In the genomic region with DNA sequence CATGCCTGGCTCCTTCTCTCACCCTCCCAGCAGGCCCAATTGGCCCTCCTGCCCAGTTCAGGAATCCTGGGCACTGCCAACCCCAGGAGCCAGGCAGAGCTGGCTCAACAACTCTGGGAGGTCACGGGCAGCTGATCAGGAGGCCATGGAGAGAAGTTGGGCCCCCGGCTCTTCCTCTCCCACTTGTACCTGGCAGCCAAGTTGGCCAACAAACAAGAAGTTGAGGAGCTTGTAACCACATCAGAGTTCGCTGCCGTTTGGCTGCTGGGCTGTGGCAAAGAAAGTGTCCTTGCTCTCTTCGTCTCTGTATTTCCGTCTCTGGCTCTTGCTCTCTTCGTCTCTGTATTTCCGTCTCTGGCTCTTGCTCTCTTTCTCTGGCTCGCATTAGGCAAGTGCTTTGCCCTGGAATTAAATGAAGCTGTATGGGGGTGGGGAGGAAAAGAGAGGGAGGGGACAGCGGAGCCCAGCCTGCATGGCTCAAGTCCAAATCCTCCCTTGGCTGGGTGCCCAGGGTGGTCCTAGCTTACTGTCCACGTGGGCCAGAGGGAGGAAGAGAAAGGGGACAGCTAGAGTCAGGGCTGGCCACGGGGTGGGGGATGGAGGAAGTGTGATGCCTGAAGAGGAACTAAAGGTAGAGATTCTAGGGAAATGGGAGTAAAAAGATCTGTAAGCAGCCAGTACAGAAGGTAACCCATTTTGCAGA, we compare ENCODE assay signal across 18 cellular contexts. TPM values are rescaled to one million over a fixed set of nuclear protein-coding genes. Genes with fewer than 3 reads are reported as not detected.
DNase-seq lines count a peak whose midpoint lies in the region; ATAC-seq and TF ChIP-seq lines count a peak whose summit lies in the region.
"Had no signal": no experiment of that assay in that cellular context is flagged by ENCODE, and none has a peak within 500 bp of the region (broad histone marks: within the 10 kb centered on the region; RNA-seq: fewer than 3 reads in every experiment).

No MANE protein-coding gene starts in this region.

- no peak overlapping the region for H3K27ac ChIP-seq in WERI-Rb-1

- DNase-seq in BE2C (peak; percentile 46), CD1c-positive myeloid dendritic cell (ENCODE audit: extremely low spot score) (peak; percentile 11), WERI-Rb-1 (peak; percentile 49), pons (ENCODE audit: low spot score) (peak; percentile 53), occipital lobe (lab: John Stamatoyannopoulos, UW) (no peak)
- DNase-seq in activated CD4-positive, alpha-beta T cell treated with anti-CD3 and anti-CD28 coated beads, Interleukin-2, amount 50 U/mL, for 4 hours = no peak
- DNase-seq: ACHN; AML-193; CD8-positive, alpha-beta memory T cell; DND-41; NCI-H187 treated with DMSO at 0.1 percent for 48 hours; NCI-H446; NCI-H69 had no signal

- H3K4me1 ChIP-seq in BE2C = peaks cover 9% of the 10 kb centered on the region
- H3K4me1 ChIP-seq: HAP-1 had no signal

- no peaks in the 10 kb centered on the region for H3K36me3 ChIP-seq in BE2C
- H3K36me3 ChIP-seq in WERI-Rb-1 = no peaks in the 10 kb centered on the region
- H3K36me3 ChIP-seq: HAP-1 had no signal

- H3K9me3 ChIP-seq in BE2C = no peaks in the 10 kb centered on the region
- H3K9me3 ChIP-seq in WERI-Rb-1 (ENCODE audit: severe bottlenecking) = peaks cover 7% of the 10 kb centered on the region
- H3K9me3 ChIP-seq: HAP-1 had no signal

- H3K27me3 ChIP-seq in BE2C = no peaks in the 10 kb centered on the region
- peaks cover 7% of the 10 kb centered on the region for H3K27me3 ChIP-seq in WERI-Rb-1 (ENCODE audit: insufficient read depth, low read depth, severe bottlenecking)

- TF ChIP-seq CTCF in BE2C (IDR thresholded peaks at IDR 0.05; ENCODE audit: low read depth, low read length) = no peak
- no peak for TF ChIP-seq CTCF in WERI-Rb-1 (IDR thresholded peaks at IDR 0.05; ENCODE audit: low read depth, low read length)

- H3K4me3 ChIP-seq in BE2C (ENCODE audit: low read depth, low read length) (no peak overlapping the region), WERI-Rb-1 (ENCODE audit: low read depth, low read length) (no peak overlapping the region)
- H3K4me3 ChIP-seq: GM12878, HAP-1 had no signal

- no peak for ATAC-seq in HG02970 (IDR thresholded peaks at IDR 0.05; ENCODE audit: low FRiP score, unreplicated experiment)
- ATAC-seq: GM12878 had no signal

RNA-seq across cellular contexts. Expression of gene TMEM132E, which starts 7.8 kb away (rescaled TPM):
- 41.4 TPM for polyA plus RNA-seq in BE2C (2012; ENCODE audit: insufficient read depth, insufficient read length, low read depth)
- 0.78 TPM for total RNA-seq in occipital lobe
- total RNA-seq: CD8-positive, alpha-beta memory T cell; GM12878; HT1080; SK-MEL-5 had no signal
- polyA plus RNA-seq: GM12878 had no signal

Comparison
In these comparisons a context has a peak if more than half of its experiments do, and no peak if none do; other contexts are left out.
1. DNase-seq: peak in BE2C (single experiment), CD1c-positive myeloid dendritic cell (single experiment), WERI-Rb-1 (single experiment) and pons (single experiment); none in occipital lobe (single experiment) and activated CD4-positive, alpha-beta T cell treated with anti-CD3 and anti-CD28 coated beads, Interleukin-2, amount 50 U/mL, for 4 hours (0 of 2).